In genomic region chr1:245493029-245493428, GRCh38 we compare ENCODE assay signal across 12 cellular contexts.
DNase-seq lines count a peak whose midpoint lies in the region; ATAC-seq and TF ChIP-seq lines count a peak whose summit lies in the region.
"Had no signal": no experiment of that assay in that cellular context is flagged by ENCODE, and none has a peak within 500 bp of the region (broad histone marks: within the 10 kb centered on the region; RNA-seq: fewer than 3 reads in every experiment).

No MANE protein-coding gene starts in this region.

- DNase-seq in cardiac muscle cell (ENCODE audit: low read depth in 1 of 2, low spot score in 1 of 2) (peak in 1 of 2 donors; percentile 24), left cardiac atrium (no peak), MV-4-11 (lab: John Stamatoyannopoulos, UW) (peak; percentile 25), astrocyte of the spinal cord (ENCODE audit: low read depth, low spot score) (no peak), LoVo (ENCODE audit: low spot score) (no peak), posterior cingulate gyrus (no peak), NCI-H187 (lab: John Stamatoyannopoulos, UW) (no peak)
- DNase-seq in stimulated activated CD4-positive, alpha-beta T cell treated with anti-CD3 and anti-CD28 coated beads, Interleukin-4, amount 100 ng/mL, for 4 hours, result no peak
- DNase-seq: activated T-cell treated with anti-CD3 and anti-CD28 coated beads, Interleukin-2, amount 50 U/mL, for 1 hour; NCI-H1694; Peyer's patch had no signal

- H3K27ac ChIP-seq in cardiac muscle cell, result no peak overlapping the region
- H3K27ac ChIP-seq: HL-60, Peyer's patch had no signal

- ATAC-seq in left cardiac atrium, result no peak

- in situ Hi-C loops in astrocyte of the spinal cord (cut with HindIII; ENCODE audit: low sequenced_read_pairs), result no loop called here

- peaks cover 3% of the 10 kb centered on the region for H3K36me3 ChIP-seq in cardiac muscle cell
- H3K36me3 ChIP-seq: Peyer's patch had no signal

- peaks cover 15% of the 10 kb centered on the region for H3K4me1 ChIP-seq in cardiac muscle cell (ENCODE audit: low read depth)
- H3K4me1 ChIP-seq: Peyer's patch had no signal

- no peaks in the 10 kb centered on the region for H3K9me3 ChIP-seq in cardiac muscle cell (ENCODE audit: low read depth)
- H3K9me3 ChIP-seq: Peyer's patch had no signal

- no peak overlapping the region for H3K4me3 ChIP-seq in cardiac muscle cell
- no peak overlapping the region for H3K4me3 ChIP-seq in astrocyte of the spinal cord (ENCODE audit: low read depth, low read length)
- H3K4me3 ChIP-seq: Peyer's patch had no signal

- no peaks in the 10 kb centered on the region for H3K27me3 ChIP-seq in cardiac muscle cell
- H3K27me3 ChIP-seq: Peyer's patch had no signal

- peak; percentile 20 for TF ChIP-seq CTCF in cardiac muscle cell (IDR thresholded peaks at IDR 0.05; ENCODE audit: low read depth, low read length)
- peak; percentile 16 for TF ChIP-seq CTCF in astrocyte of the spinal cord (IDR thresholded peaks at IDR 0.05; ENCODE audit: low read depth, low read length)

- intact Hi-C loops in left cardiac atrium (cut with DNase I) (no loop called here), posterior cingulate gyrus (cut with DNase I) (no loop called here)
